Comparison of ENCODE assay signal across 17 cellular contexts in the genomic region with DNA sequence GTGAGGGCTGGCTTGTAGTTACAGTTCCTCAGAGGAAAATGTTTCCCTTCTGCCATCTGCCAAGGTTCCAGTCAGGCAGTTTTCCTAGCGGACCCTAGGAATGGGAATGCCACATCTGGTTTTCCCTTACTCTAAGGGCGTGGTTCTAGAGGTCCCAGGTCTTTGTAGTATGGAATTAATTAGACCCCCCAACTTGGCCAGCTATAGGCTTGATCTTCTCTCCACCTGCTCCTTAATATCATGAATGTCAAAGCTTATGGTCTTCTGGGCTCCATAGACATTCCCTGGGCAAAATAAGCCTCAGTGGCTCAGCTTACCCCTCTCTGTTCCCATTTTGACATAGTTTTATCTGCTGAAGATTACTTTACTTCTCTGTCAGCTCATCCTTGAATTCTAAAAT.
DNase-seq lines count a peak whose midpoint lies in the region; ATAC-seq and TF ChIP-seq lines count a peak whose summit lies in the region.
"Had no signal": no experiment of that assay in that cellular context is flagged by ENCODE, and none has a peak within 500 bp of the region (broad histone marks: within the 10 kb centered on the region; RNA-seq: fewer than 3 reads in every experiment).

No MANE protein-coding gene starts in this region.

- TF ChIP-seq CTCF in liver (IDR thresholded peaks at IDR 0.05; ENCODE audit: low read depth, low read length, missing input control) (no peak), right lobe of liver (IDR thresholded peaks at IDR 0.05) (no peak), spleen (IDR thresholded peaks at IDR 0.05 in 8 of 11, conservative IDR thresholded peaks at IDR 0.05 in 3 of 11) (no peak)

- H3K9ac ChIP-seq in liver (ENCODE audit: low read depth in 1 of 2, low read length in 2 of 2), result no peak overlapping the region
- H3K9ac ChIP-seq: BLaER1 had no signal

- peaks cover 17 to 42% (median 22%) of the 10 kb centered on the region in 4 donors for H3K9me3 ChIP-seq in liver (ENCODE audit: control insufficient read depth in 4 of 4, low read length in 3 of 4)
- peaks cover 0 to 19% (median 0%) of the 10 kb centered on the region in 4 donors for H3K9me3 ChIP-seq in right lobe of liver
- H3K9me3 ChIP-seq in spleen, result peaks cover 0 to 96% (median 75%) of the 10 kb centered on the region in 8 donors
- H3K9me3 ChIP-seq: HAP-1 had no signal

- 70% methylated on average over 2 of the region's 2 CpGs for WGBS in liver
- WGBS in right lobe of liver (ENCODE audit: insufficient coverage, low coverage, low lambda C conversion rate, missing lambda C conversion rate), result 80% methylated on average over 1 of the region's 2 CpGs
- WGBS in spleen, 5 donors, result 61 to 70% (median 69%) methylated on average over 2 of the region's 2 CpGs

- intact Hi-C loops in right lobe of liver (cut with DNase I), result no loop called here
- intact Hi-C loops in spleen (cut with DNase I; ENCODE audit: low total_unique reads), result no loop called here
- intact Hi-C loops in posterior cingulate gyrus (cut with DNase I), result no loop called here

- no peak overlapping the region for H3K27ac ChIP-seq in liver (ENCODE audit: low read depth in 1 of 2, low read length in 2 of 2)
- no peak overlapping the region for H3K27ac ChIP-seq in right lobe of liver
- H3K27ac ChIP-seq in spleen, result peak overlapping the region in 5 of 8 donors; percentile 56 to 81 (median 76)
- H3K27ac ChIP-seq: 22Rv1, BLaER1, C4-2B had no signal

- H3K4me3 ChIP-seq in liver (ENCODE audit: low read depth in 1 of 3, low read length in 3 of 3), result peak overlapping the region in 2 of 3 donors; percentile 19 to 49
- H3K4me3 ChIP-seq in right lobe of liver, result no peak overlapping the region
- H3K4me3 ChIP-seq in spleen, result no peak overlapping the region
- H3K4me3 ChIP-seq: BLaER1, HAP-1 had no signal

- peaks cover 0 to 6% (median under 1%) of the 10 kb centered on the region in 4 donors for H3K36me3 ChIP-seq in liver (ENCODE audit: control insufficient read depth in 4 of 4, insufficient read depth in 3 of 4, low read depth in 1 of 4, low read length in 3 of 4)
- H3K36me3 ChIP-seq in right lobe of liver, result peaks cover 0 to 2% (median 0%) of the 10 kb centered on the region in 4 donors
- H3K36me3 ChIP-seq in spleen, result peaks cover 0 to 72% (median 4%) of the 10 kb centered on the region in 6 donors
- H3K36me3 ChIP-seq: HAP-1 had no signal

- no peak for ATAC-seq in right lobe of liver

- H3K27me3 ChIP-seq in liver (ENCODE audit: control insufficient read depth in 4 of 4, insufficient read depth in 4 of 4, low read length in 3 of 4) (no peaks in the 10 kb centered on the region), right lobe of liver (no peaks in the 10 kb centered on the region), spleen (replicated peaks in 1 of 7) (no peaks in the 10 kb centered on the region)
- H3K27me3 ChIP-seq: BLaER1 had no signal

- TF ChIP-seq POLR2A in right lobe of liver (IDR thresholded peaks at IDR 0.05) (no peak), spleen (IDR thresholded peaks at IDR 0.05) (no peak)

- DNase-seq in right lobe of liver, result no peak
- DNase-seq in NCI-H69 (lab: John Stamatoyannopoulos, UW), result peak; percentile 32
- no peak for DNase-seq in spleen
- no peak for DNase-seq in KG1 (lab: John Stamatoyannopoulos, UW)
- no peak for DNase-seq in posterior cingulate gyrus
- DNase-seq: CD4-positive, alpha-beta T cell; CD8-positive, alpha-beta memory T cell; DMS153; DMS79 treated with DMSO at 0.1 percent for 48 hours; GF-D8; GOT3; HFFc6 had no signal

- TF ChIP-seq RAD21 in liver (IDR thresholded peaks at IDR 0.05), result no peak

- H3K4me1 ChIP-seq in liver (ENCODE audit: control insufficient read depth in 4 of 4, insufficient read depth in 4 of 4, low read length in 3 of 4) (no peaks in the 10 kb centered on the region), right lobe of liver (no peaks in the 10 kb centered on the region), spleen (no peaks in the 10 kb centered on the region)
- H3K4me1 ChIP-seq: BLaER1, HAP-1 had no signal

TF ChIP-seq in liver, 16 proteins besides CTCF, POLR2A, EP300 and RAD21:
- TF ChIP-seq EGR1 (IDR thresholded peaks at IDR 0.05; ENCODE audit: low read depth in 2 of 2) (no peak), GABPA (IDR thresholded peaks at IDR 0.05 in 1 of 2, conservative IDR thresholded peaks at IDR 0.05 in 1 of 2) (no peak), HNF4A (conservative IDR thresholded peaks at IDR 0.05) (no peak), RXRA (IDR thresholded peaks at IDR 0.05) (no peak), FOXA1 (IDR thresholded peaks at IDR 0.05) (no peak), SP1 (IDR thresholded peaks at IDR 0.05) (no peak), TAF1 (conservative IDR thresholded peaks at IDR 0.05) (no peak), FOXA2 (IDR thresholded peaks at IDR 0.05) (no peak), YY1 (IDR thresholded peaks at IDR 0.05) (no peak), HNF4G (IDR thresholded peaks at IDR 0.05) (no peak)
- TF ChIP-seq, protein P1, sequence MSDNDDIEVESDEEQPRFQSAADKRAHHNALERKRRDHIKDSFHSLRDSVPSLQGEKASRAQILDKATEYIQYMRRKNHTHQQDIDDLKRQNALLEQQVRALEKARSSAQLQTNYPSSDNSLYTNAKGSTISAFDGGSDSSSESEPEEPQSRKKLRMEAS (IDR thresholded peaks at IDR 0.05), result no peak
- TF ChIP-seq, protein P2, sequence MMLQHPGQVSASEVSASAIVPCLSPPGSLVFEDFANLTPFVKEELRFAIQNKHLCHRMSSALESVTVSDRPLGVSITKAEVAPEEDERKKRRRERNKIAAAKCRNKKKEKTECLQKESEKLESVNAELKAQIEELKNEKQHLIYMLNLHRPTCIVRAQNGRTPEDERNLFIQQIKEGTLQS (IDR thresholded peaks at IDR 0.05), result no peak
- TF ChIP-seq, protein P3, sequence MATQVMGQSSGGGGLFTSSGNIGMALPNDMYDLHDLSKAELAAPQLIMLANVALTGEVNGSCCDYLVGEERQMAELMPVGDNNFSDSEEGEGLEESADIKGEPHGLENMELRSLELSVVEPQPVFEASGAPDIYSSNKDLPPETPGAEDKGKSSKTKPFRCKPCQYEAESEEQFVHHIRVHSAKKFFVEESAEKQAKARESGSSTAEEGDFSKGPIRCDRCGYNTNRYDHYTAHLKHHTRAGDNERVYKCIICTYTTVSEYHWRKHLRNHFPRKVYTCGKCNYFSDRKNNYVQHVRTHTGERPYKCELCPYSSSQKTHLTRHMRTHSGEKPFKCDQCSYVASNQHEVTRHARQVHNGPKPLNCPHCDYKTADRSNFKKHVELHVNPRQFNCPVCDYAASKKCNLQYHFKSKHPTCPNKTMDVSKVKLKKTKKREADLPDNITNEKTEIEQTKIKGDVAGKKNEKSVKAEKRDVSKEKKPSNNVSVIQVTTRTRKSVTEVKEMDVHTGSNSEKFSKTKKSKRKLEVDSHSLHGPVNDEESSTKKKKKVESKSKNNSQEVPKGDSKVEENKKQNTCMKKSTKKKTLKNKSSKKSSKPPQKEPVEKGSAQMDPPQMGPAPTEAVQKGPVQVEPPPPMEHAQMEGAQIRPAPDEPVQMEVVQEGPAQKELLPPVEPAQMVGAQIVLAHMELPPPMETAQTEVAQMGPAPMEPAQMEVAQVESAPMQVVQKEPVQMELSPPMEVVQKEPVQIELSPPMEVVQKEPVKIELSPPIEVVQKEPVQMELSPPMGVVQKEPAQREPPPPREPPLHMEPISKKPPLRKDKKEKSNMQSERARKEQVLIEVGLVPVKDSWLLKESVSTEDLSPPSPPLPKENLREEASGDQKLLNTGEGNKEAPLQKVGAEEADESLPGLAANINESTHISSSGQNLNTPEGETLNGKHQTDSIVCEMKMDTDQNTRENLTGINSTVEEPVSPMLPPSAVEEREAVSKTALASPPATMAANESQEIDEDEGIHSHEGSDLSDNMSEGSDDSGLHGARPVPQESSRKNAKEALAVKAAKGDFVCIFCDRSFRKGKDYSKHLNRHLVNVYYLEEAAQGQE (IDR thresholded peaks at IDR 0.05), result no peak
- TF ChIP-seq, protein P4, sequence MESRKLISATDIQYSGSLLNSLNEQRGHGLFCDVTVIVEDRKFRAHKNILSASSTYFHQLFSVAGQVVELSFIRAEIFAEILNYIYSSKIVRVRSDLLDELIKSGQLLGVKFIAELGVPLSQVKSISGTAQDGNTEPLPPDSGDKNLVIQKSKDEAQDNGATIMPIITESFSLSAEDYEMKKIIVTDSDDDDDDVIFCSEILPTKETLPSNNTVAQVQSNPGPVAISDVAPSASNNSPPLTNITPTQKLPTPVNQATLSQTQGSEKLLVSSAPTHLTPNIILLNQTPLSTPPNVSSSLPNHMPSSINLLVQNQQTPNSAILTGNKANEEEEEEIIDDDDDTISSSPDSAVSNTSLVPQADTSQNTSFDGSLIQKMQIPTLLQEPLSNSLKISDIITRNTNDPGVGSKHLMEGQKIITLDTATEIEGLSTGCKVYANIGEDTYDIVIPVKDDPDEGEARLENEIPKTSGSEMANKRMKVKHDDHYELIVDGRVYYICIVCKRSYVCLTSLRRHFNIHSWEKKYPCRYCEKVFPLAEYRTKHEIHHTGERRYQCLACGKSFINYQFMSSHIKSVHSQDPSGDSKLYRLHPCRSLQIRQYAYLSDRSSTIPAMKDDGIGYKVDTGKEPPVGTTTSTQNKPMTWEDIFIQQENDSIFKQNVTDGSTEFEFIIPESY (IDR thresholded peaks at IDR 0.05), result no peak

Comparison
In these comparisons a context has a peak if more than half of its experiments do, and no peak if none do; other contexts are left out.
1. H3K4me3 ChIP-seq: peak in liver (2 of 3); none in right lobe of liver (0 of 3) and spleen (0 of 8).
2. H3K27ac ChIP-seq: peak in spleen (5 of 8); none in liver (0 of 2) and right lobe of liver (0 of 3).